In genomic region chr7:10181996-10182395, GRCh38 we compare ENCODE assay signal across 21 cellular contexts.
A peak's percentile ranks its signal among the peaks of the same experiment; 100 is the strongest.
DNase-seq lines count a peak whose midpoint lies in the region; ATAC-seq lines count a peak whose summit lies in the region.
"Had no signal": no experiment of that assay in that cellular context is flagged by ENCODE, and none has a peak within 500 bp of the region (broad histone marks: within the 10 kb centered on the region; RNA-seq: fewer than 3 reads in every experiment).

No MANE protein-coding gene starts in this region.

- H3K27ac Mint-ChIP-seq in effector memory CD8-positive, alpha-beta T cell = no peak overlapping the region
- H3K27ac Mint-ChIP-seq: CD14-positive monocyte; natural killer cell treated with Interleukin-12 subunit alpha and Interleukin-12 subunit beta and Interleukin-15 and Interleukin-18, amount 100 ng/mL, for 72 hours; T-helper 1 cell treated with Interleukin-12 subunit alpha and Interleukin-12 subunit beta and Interleukin-4 antibody, amounts not matched to agents 30 μg/mL and 1 μg/mL, for 36 hours had no signal

- peak; percentile 58 for DNase-seq in NCI-H1092 (lab: John Stamatoyannopoulos, UW)
- DNase-seq in NCI-H69 (lab: John Stamatoyannopoulos, UW) = peak; percentile 98
- peak; percentile 19 for DNase-seq in retina
- DNase-seq in KBM-7 = no peak
- DNase-seq in foreskin melanocyte = no peak
- no peak for DNase-seq in effector memory CD8-positive, alpha-beta T cell
- DNase-seq: activated CD4-positive, CD25-positive, alpha-beta regulatory T cell treated with anti-CD3 and anti-CD28 coated beads, Interleukin-2, amount 50 U/mL, for 72 hours; activated gamma-delta T cell; activated T-cell treated with anti-CD3 and anti-CD28 coated beads for 4 hours; Kasumi-1; kidney glomerular epithelial cell; lower lobe of right lung; mucosa of descending colon; NCI-H526; SK-N-SH; stimulated activated naive CD4-positive, alpha-beta T cell treated with Interleukin-2 at 50 U/mL for 16 hours; testis had no signal

- no peaks in the 10 kb centered on the region for H3K27me3 Mint-ChIP-seq in effector memory CD8-positive, alpha-beta T cell
- H3K27me3 Mint-ChIP-seq: natural killer cell treated with Interleukin-12 subunit alpha and Interleukin-12 subunit beta and Interleukin-15 and Interleukin-18, amount 100 ng/mL, for 72 hours had no signal

- in situ Hi-C loops in KBM-7 (cut with MboI; ENCODE audit: low pct_unique_long_range_greater_than_20kb, low sequenced_read_pairs) = no loop called here

- no peak overlapping the region for H3K4me3 Mint-ChIP-seq in effector memory CD8-positive, alpha-beta T cell
- H3K4me3 Mint-ChIP-seq: CD14-positive monocyte; natural killer cell treated with Interleukin-12 subunit alpha and Interleukin-12 subunit beta and Interleukin-15 and Interleukin-18, amount 100 ng/mL, for 72 hours; T-helper 1 cell treated with Interleukin-12 subunit alpha and Interleukin-12 subunit beta and Interleukin-4 antibody, amounts not matched to agents 30 μg/mL and 1 μg/mL, for 36 hours had no signal

- no peaks in the 10 kb centered on the region for H3K4me1 Mint-ChIP-seq in effector memory CD8-positive, alpha-beta T cell (ENCODE audit: low read depth in 2 of 2)
- H3K4me1 Mint-ChIP-seq: CD14-positive monocyte had no signal

- no peaks in the 10 kb centered on the region for H3K36me3 Mint-ChIP-seq in effector memory CD8-positive, alpha-beta T cell (ENCODE audit: insufficient read depth)
- H3K36me3 Mint-ChIP-seq: CD14-positive monocyte; natural killer cell treated with Interleukin-12 subunit alpha and Interleukin-12 subunit beta and Interleukin-15 and Interleukin-18, amount 100 ng/mL, for 72 hours had no signal

- peaks cover 2 to 10% of the 10 kb centered on the region in 2 donors for H3K9me3 Mint-ChIP-seq in effector memory CD8-positive, alpha-beta T cell

- ATAC-seq in GM18511 (IDR thresholded peaks at IDR 0.05; ENCODE audit: unreplicated experiment) = peak; percentile 54
- no peak for ATAC-seq in effector memory CD8-positive, alpha-beta T cell (replicated peaks)
- ATAC-seq: lower lobe of right lung; mucosa of descending colon; natural killer cell treated with Interleukin-12 subunit alpha and Interleukin-12 subunit beta and Interleukin-15 and Interleukin-18, amount 100 ng/mL, for 72 hours had no signal

Comparison
In these comparisons a context has a peak if more than half of its experiments do, and no peak if none do; other contexts are left out.
1. DNase-seq: peak in NCI-H1092 (single experiment), NCI-H69 (single experiment) and retina (single experiment); none in KBM-7 (single experiment), foreskin melanocyte (single experiment) and effector memory CD8-positive, alpha-beta T cell (0 of 3).